ENCODE assay signal across 8 cellular contexts in genomic region chr6:7390218-7390878, GRCh38. TPM values are rescaled to one million over a fixed set of nuclear protein-coding genes. Genes with fewer than 3 reads are reported as not detected.
DNase-seq lines count a peak whose midpoint lies in the region; ATAC-seq, FAIRE-seq and TF ChIP-seq lines count a peak whose summit lies in the region.

No MANE protein-coding gene starts in this region.

- H3K4me1 ChIP-seq in adipocyte (ENCODE audit: control insufficient read depth, insufficient read depth, low read length) (peaks cover 30% of the 10 kb centered on the region), HepG2 (ENCODE audit: insufficient read depth, low read length) (peaks cover 37% of the 10 kb centered on the region), thymus (ENCODE audit: control insufficient read depth, insufficient read depth, low read length) (peaks cover 8% of the 10 kb centered on the region)

- BruUV-seq in HepG2 (replicated peaks; lab: Mats Ljungman, UMichigan) = no TSS peak

- TF ChIP-seq EP300 in HepG2 (IDR thresholded peaks at IDR 0.05; ENCODE audit: low read depth in 2 of 2, low read length in 2 of 2) (no peak), HepG2 (CRISPR knock-in tag; IDR thresholded peaks at IDR 0.05; ENCODE audit: borderline replicate concordance) (no peak)

- intact Hi-C loops in HepG2 (cut with micrococcal nuclease; ENCODE audit: unreplicated experiment) = loop anchor here (1.0 kb wide), 2 partner anchors 77 to 114 kb away; partner anchors contain the start of gene SSR1

- H3K9me3 ChIP-seq in adipocyte (ENCODE audit: control insufficient read depth, low read length) (no peaks in the 10 kb centered on the region), HepG2 (ENCODE audit: low read length) (no peaks in the 10 kb centered on the region), thymus (ENCODE audit: control insufficient read depth) (no peaks in the 10 kb centered on the region)

- H3K9ac ChIP-seq in adipocyte (ENCODE audit: low read length) (peak overlapping the region; percentile 92), HepG2 (ENCODE audit: insufficient read depth, low read depth, low read length) (peak overlapping the region; percentile 86)

- peak; percentile 33 for DNase-seq in AG09309 (ENCODE audit: low read depth)
- no peak for DNase-seq in adipocyte (ENCODE audit: low read depth)
- no peak for DNase-seq in HepG2 (ENCODE audit: low spot score)
- no peak for DNase-seq in NCI-H748 treated with DMSO at 0.1 percent for 48 hours (lab: John Stamatoyannopoulos, UW)
- no peak for DNase-seq in MV-4-11 (lab: John Stamatoyannopoulos, UW)

- H3K27ac ChIP-seq in HepG2 (ENCODE audit: extremely low read length, insufficient read depth, low read length) (peak overlapping the region; percentile 88), thymus (ENCODE audit: low read depth) (peak overlapping the region; percentile 97)

- TF ChIP-seq CTCF in AG09309 (IDR thresholded peaks at IDR 0.05; ENCODE audit: control insufficient read depth, insufficient read depth, low read depth, low read length, missing control alignments) (no peak), HepG2 (CRISPR knock-in tag; IDR thresholded peaks at IDR 0.05) (peak; percentile 27; the same call in 1 of the 2 replicates)

- peaks cover 17% of the 10 kb centered on the region for H3K36me3 ChIP-seq in adipocyte (ENCODE audit: control insufficient read depth, insufficient read depth, low read length, severe bottlenecking)
- H3K36me3 ChIP-seq in HepG2 (replicated peaks in 1 of 2; ENCODE audit: control insufficient read depth in 1 of 2, insufficient read depth in 2 of 2, low read length in 2 of 2) = peaks cover 4 to 22% of the 10 kb centered on the region in 2 experiments; a peak in 4 of 5 replicates
- H3K36me3 ChIP-seq in thymus (ENCODE audit: control insufficient read depth, insufficient read depth) = peaks cover 4% of the 10 kb centered on the region

- TF ChIP-seq POLR2A in HepG2 (IDR thresholded peaks at IDR 0.05; ENCODE audit: insufficient read depth in 1 of 2, low read depth in 2 of 2, low read length in 2 of 2) = no peak

- peak overlapping the region; percentile 84 for H3K4me3 ChIP-seq in AG09309 (ENCODE audit: control insufficient read depth, low read depth, low read length)
- H3K4me3 ChIP-seq in adipocyte (ENCODE audit: low read length) = peak overlapping the region; percentile 85
- H3K4me3 ChIP-seq in HepG2 (replicated peaks in 1 of 3; ENCODE audit: insufficient read depth in 1 of 3, low read depth in 2 of 3, low read length in 3 of 3) = peak overlapping the region; percentile 78 to 87 (median 84)
- peak overlapping the region; percentile 56 for H3K4me3 ChIP-seq in thymus (ENCODE audit: low read length)

- FAIRE-seq in HepG2 (lab: Jason Lieb, UNC) = no peak

- peak overlapping the region; percentile 75 for H2AFZ ChIP-seq in HepG2 (ENCODE audit: low read length)

- peak overlapping the region; percentile 92 for H3K4me2 ChIP-seq in HepG2 (ENCODE audit: low read depth, low read length)

- under 1% methylated on average over 14 of the region's 14 CpGs for WGBS in HepG2 (ENCODE audit: low lambda C conversion rate)
- WGBS in thymus = 4% methylated on average over 14 of the region's 14 CpGs

- H3K79me2 ChIP-seq in HepG2 (ENCODE audit: insufficient read depth, low read length) = peaks cover 34% of the 10 kb centered on the region

- in situ Hi-C loops in HepG2 (cut with HindIII; ENCODE audit: extremely low pct_ligation_motif_present, low pct_unique_long_range_greater_than_20kb) = no loop called here

- H3K27me3 ChIP-seq in adipocyte (replicated peaks; ENCODE audit: control insufficient read depth, insufficient read depth, low read length) (no peaks in the 10 kb centered on the region), HepG2 (ENCODE audit: control insufficient read depth in 1 of 2, insufficient read depth in 2 of 2, low read length in 2 of 2) (no peaks in the 10 kb centered on the region; a peak in 1 of 5 replicates), thymus (ENCODE audit: control insufficient read depth, insufficient read depth) (no peaks in the 10 kb centered on the region)

- no peak for TF ChIP-seq RAD21 in HepG2 (CRISPR knock-in tag; IDR thresholded peaks at IDR 0.05)

- ATAC-seq in GM18909 (IDR thresholded peaks at IDR 0.05; ENCODE audit: poor library complexity, unreplicated experiment) (peak; percentile 15), HG03442 (IDR thresholded peaks at IDR 0.05; ENCODE audit: unreplicated experiment) (peak; percentile 12), HepG2 (no peak; the same call in 2 of the 3 replicates)

- POLR2A ChIA-PET in HepG2 (lab: Yijun Ruan, JAX) = interaction anchor here (0.7 to 2.6 kb wide), 33 partner anchors 9 to 284 kb away, joined by 3 to 39 read pairs (median 5); partner anchors contain the start of genes DSP, SNRNP48 and SSR1

- CTCF ChIA-PET in HepG2 (lab: Yijun Ruan, JAX; ENCODE audit: low intra/inter-chr PET ratio, low total read pairs) = interaction anchor here (0.8 to 2.5 kb wide), 3 partner anchors 52 to 115 kb away, joined by 3 to 7 read pairs (median 6); no protein-coding TSS in a partner anchor

- H4K20me1 ChIP-seq in HepG2 (ENCODE audit: insufficient read depth, low read length) = no peaks in the 10 kb centered on the region

TF ChIP-seq in HepG2, 621 proteins besides CTCF, POLR2A, EP300 and RAD21 (continues in another document):
- no peak for TF ChIP-seq ATF7 (IDR thresholded peaks at IDR 0.05)
- TF ChIP-seq ATF7 (CRISPR knock-in tag; IDR thresholded peaks at IDR 0.05) = 0 out of 2 replicates have a peak, but pooled peaks have one; percentile 22
- TF ChIP-seq ZEB1 (IDR thresholded peaks at IDR 0.05; ENCODE audit: insufficient replicate concordance, low read depth) = peak; percentile 1
- no peak for TF ChIP-seq ASH2L (IDR thresholded peaks at IDR 0.05; ENCODE audit: insufficient read length, low read depth, low read length)
- TF ChIP-seq CENPT (CRISPR knock-in tag; IDR thresholded peaks at IDR 0.05; ENCODE audit: low read depth) = no peak
- TF ChIP-seq FOXJ3 (CRISPR knock-in tag; IDR thresholded peaks at IDR 0.05; ENCODE audit: borderline replicate concordance) = no peak
- 0 out of 2 replicates have a peak, but pooled peaks have one; percentile 21 for TF ChIP-seq ZNF678 (CRISPR knock-in tag; IDR thresholded peaks at IDR 0.05)
- 0 out of 2 replicates have a peak, but pooled peaks have one; percentile 19 for TF ChIP-seq STAG1 (CRISPR knock-in tag; IDR thresholded peaks at IDR 0.05)
- peak; percentile 43; the same call in 1 of the 2 replicates for TF ChIP-seq RCOR2 (CRISPR knock-in tag; IDR thresholded peaks at IDR 0.05)

RNA-seq across cellular contexts. Expression of gene RIOK1, which starts 0.7 kb away (rescaled TPM):
- 37.8 and 45.7 TPM in 2 replicates for total RNA-seq in HepG2 (2016; rRNA removed; fragmentation: Illumina TruSeq; extraction: Trizol)
- total RNA-seq in HepG2 (2016; cell fraction: cytosol; rRNA removed; fragmentation: Illumina TruSeq; extraction: Trizol; ENCODE audit: low read depth) = 9.0 and 10.4 TPM in 2 replicates
- 39.9 and 45.0 TPM in 2 replicates for total RNA-seq in HepG2 (2016; cell fraction: insoluble cytoplasmic fraction; rRNA removed; fragmentation: Illumina TruSeq; extraction: Trizol)
- 17.4 and 18.1 TPM in 2 replicates for total RNA-seq in HepG2 (2016; cell fraction: membrane; rRNA removed; fragmentation: Illumina TruSeq; extraction: Trizol)
- 34.6 and 34.9 TPM in 2 replicates for total RNA-seq in HepG2 (2016; cell fraction: nucleus; rRNA removed; fragmentation: Illumina TruSeq; extraction: Trizol)
- 9.1 and 9.4 TPM in 2 replicates for polyA plus RNA-seq in HepG2 (2011; rRNA removed)
- 9.0 and 9.4 TPM in 2 replicates for polyA plus RNA-seq in HepG2 (2011; cell fraction: cytosol; rRNA removed)
- 40.2 and 43.0 TPM in 2 replicates for polyA plus RNA-seq in HepG2 (2011; cell fraction: nucleus; rRNA removed)
- 21.2 and 21.9 TPM in 2 replicates for polyA plus RNA-seq in HepG2 (2012)
- polyA plus RNA-seq in HepG2 (2016; cell fraction: cytosol; fragmentation: Illumina TruSeq; extraction: Trizol; ENCODE audit: low read depth) = 3.1 and 3.2 TPM in 2 replicates
- polyA plus RNA-seq in HepG2 (2016; cell fraction: insoluble cytoplasmic fraction; fragmentation: Illumina TruSeq; extraction: Trizol; ENCODE audit: low read depth) = 42.5 and 43.5 TPM in 2 replicates
- 7.3 and 8.5 TPM in 2 replicates for polyA plus RNA-seq in HepG2 (2016; cell fraction: membrane; fragmentation: Illumina TruSeq; extraction: Trizol; ENCODE audit: low read depth)
- 47.3 and 58.2 TPM in 2 replicates for polyA plus RNA-seq in HepG2 (2016; cell fraction: nucleus; fragmentation: Illumina TruSeq; extraction: Trizol; ENCODE audit: insufficient read depth, low read depth)
- 12.4 and 18.6 TPM in 2 replicates for polyA minus RNA-seq in HepG2 (2011; rRNA and poly(A)+ RNA removed; ENCODE audit: low replicate concordance)
- 5.8 and 6.5 TPM in 2 replicates for polyA minus RNA-seq in HepG2 (2011; cell fraction: cytosol; rRNA and poly(A)+ RNA removed)
- polyA minus RNA-seq in HepG2 (2011; cell fraction: nucleus; rRNA and poly(A)+ RNA removed) = 28.8 and 43.3 TPM in 2 replicates
- 26.6 TPM for polyA plus RNA-seq in thymus

RNA-seq across cellular contexts. Expression of gene CAGE1, which starts 0.8 kb away (rescaled TPM):
- total RNA-seq in HepG2 (2016; rRNA removed; fragmentation: Illumina TruSeq; extraction: Trizol) = 0.15 TPM in 1 of 2 replicates, not detected in the other
- 0.18 and 0.61 TPM in 2 replicates for total RNA-seq in HepG2 (2016; cell fraction: cytosol; rRNA removed; fragmentation: Illumina TruSeq; extraction: Trizol; ENCODE audit: low read depth)
- total RNA-seq in HepG2 (2016; cell fraction: insoluble cytoplasmic fraction; rRNA removed; fragmentation: Illumina TruSeq; extraction: Trizol) = 0.17 TPM in 1 of 2 replicates, not detected in the other
- total RNA-seq in HepG2 (2016; cell fraction: membrane; rRNA removed; fragmentation: Illumina TruSeq; extraction: Trizol) = 0.15 and 0.28 TPM in 2 replicates
- 0.16 TPM in 1 of 2 replicates, not detected in the other for total RNA-seq in HepG2 (2016; cell fraction: nucleus; rRNA removed; fragmentation: Illumina TruSeq; extraction: Trizol)
- 0.01 and 0.03 TPM in 2 replicates for polyA plus RNA-seq in HepG2 (2011; rRNA removed)
- polyA plus RNA-seq in HepG2 (2011; cell fraction: cytosol; rRNA removed) = not detected in 2 replicates
- 0.03 TPM in 1 of 2 replicates, not detected in the other for polyA plus RNA-seq in HepG2 (2011; cell fraction: nucleus; rRNA removed)
- polyA plus RNA-seq in HepG2 (2012) = not detected in 2 replicates
- not detected in 2 replicates for polyA plus RNA-seq in HepG2 (2016; cell fraction: cytosol; fragmentation: Illumina TruSeq; extraction: Trizol; ENCODE audit: low read depth)
- polyA plus RNA-seq in HepG2 (2016; cell fraction: insoluble cytoplasmic fraction; fragmentation: Illumina TruSeq; extraction: Trizol; ENCODE audit: low read depth) = 0.08 and 0.11 TPM in 2 replicates
- polyA plus RNA-seq in HepG2 (2016; cell fraction: membrane; fragmentation: Illumina TruSeq; extraction: Trizol; ENCODE audit: low read depth) = not detected in 2 replicates
- 0.25 TPM in 1 of 2 replicates, not detected in the other for polyA plus RNA-seq in HepG2 (2016; cell fraction: nucleus; fragmentation: Illumina TruSeq; extraction: Trizol; ENCODE audit: insufficient read depth, low read depth)
- polyA minus RNA-seq in HepG2 (2011; rRNA and poly(A)+ RNA removed; ENCODE audit: low replicate concordance) = 0.28 and 0.61 TPM in 2 replicates
- not detected in 2 replicates for polyA minus RNA-seq in HepG2 (2011; cell fraction: cytosol; rRNA and poly(A)+ RNA removed)
- 0.39 and 0.62 TPM in 2 replicates for polyA minus RNA-seq in HepG2 (2011; cell fraction: nucleus; rRNA and poly(A)+ RNA removed)
- polyA plus RNA-seq in thymus = 0.02 TPM
